2 cellular contexts compared by ENCODE assay signal in genomic region chr12:4137015-4137414, GRCh38.
TF ChIP-seq lines count a peak whose summit lies in the region.

No MANE protein-coding gene starts in this region.

TF ChIP-seq in GM23338, 12 proteins besides CTCF, POLR2A, EP300 and RAD21 (continued from another document):
- TF ChIP-seq ZNF462 (CRISPR knock-in tag; IDR thresholded peaks at IDR 0.05) = no peak
- TF ChIP-seq, protein P1, sequence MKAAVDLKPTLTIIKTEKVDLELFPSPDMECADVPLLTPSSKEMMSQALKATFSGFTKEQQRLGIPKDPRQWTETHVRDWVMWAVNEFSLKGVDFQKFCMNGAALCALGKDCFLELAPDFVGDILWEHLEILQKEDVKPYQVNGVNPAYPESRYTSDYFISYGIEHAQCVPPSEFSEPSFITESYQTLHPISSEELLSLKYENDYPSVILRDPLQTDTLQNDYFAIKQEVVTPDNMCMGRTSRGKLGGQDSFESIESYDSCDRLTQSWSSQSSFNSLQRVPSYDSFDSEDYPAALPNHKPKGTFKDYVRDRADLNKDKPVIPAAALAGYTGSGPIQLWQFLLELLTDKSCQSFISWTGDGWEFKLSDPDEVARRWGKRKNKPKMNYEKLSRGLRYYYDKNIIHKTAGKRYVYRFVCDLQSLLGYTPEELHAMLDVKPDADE (IDR thresholded peaks at IDR 0.05) = no peak

TF ChIP-seq in GM12878, 131 proteins besides CTCF, POLR2A, EP300 and RAD21 (continued from another document):
- TF ChIP-seq E4F1 (IDR thresholded peaks at IDR 0.05; ENCODE audit: borderline replicate concordance, partially characterized antibody) (no peak), RB1 (IDR thresholded peaks at IDR 0.05; ENCODE audit: borderline replicate concordance) (no peak), GABPA (IDR thresholded peaks at IDR 0.05; ENCODE audit: low read depth) (no peak), ZBTB11 (CRISPR knock-in tag; IDR thresholded peaks at IDR 0.05) (no peak), ZBTB40 (IDR thresholded peaks at IDR 0.05; ENCODE audit: borderline replicate concordance) (no peak), REST (IDR thresholded peaks at IDR 0.05; ENCODE audit: low read depth, low read length) (no peak), SMAD1 (IDR thresholded peaks at IDR 0.05; ENCODE audit: low read depth, partially characterized antibody) (no peak), FOXK2 (IDR thresholded peaks at IDR 0.05) (no peak), SMC3 (IDR thresholded peaks at IDR 0.05; ENCODE audit: borderline replicate concordance, low read length) (no peak), SP1 (IDR thresholded peaks at IDR 0.05; ENCODE audit: low read depth, low read length) (no peak), SIX5 (IDR thresholded peaks at IDR 0.05; ENCODE audit: low read depth, low read length, severe bottlenecking) (no peak), CHD2 (IDR thresholded peaks at IDR 0.05; ENCODE audit: borderline replicate concordance, low read depth, low read length) (no peak), POLR2AphosphoS5 (IDR thresholded peaks at IDR 0.05; ENCODE audit: low read length) (no peak), ZZZ3 (IDR thresholded peaks at IDR 0.05; ENCODE audit: control insufficient read depth, insufficient read length, low read depth) (no peak), ZNF687 (IDR thresholded peaks at IDR 0.05) (peak; percentile 21; the same call in 1 of the 2 replicates)
